In the genomic region with DNA sequence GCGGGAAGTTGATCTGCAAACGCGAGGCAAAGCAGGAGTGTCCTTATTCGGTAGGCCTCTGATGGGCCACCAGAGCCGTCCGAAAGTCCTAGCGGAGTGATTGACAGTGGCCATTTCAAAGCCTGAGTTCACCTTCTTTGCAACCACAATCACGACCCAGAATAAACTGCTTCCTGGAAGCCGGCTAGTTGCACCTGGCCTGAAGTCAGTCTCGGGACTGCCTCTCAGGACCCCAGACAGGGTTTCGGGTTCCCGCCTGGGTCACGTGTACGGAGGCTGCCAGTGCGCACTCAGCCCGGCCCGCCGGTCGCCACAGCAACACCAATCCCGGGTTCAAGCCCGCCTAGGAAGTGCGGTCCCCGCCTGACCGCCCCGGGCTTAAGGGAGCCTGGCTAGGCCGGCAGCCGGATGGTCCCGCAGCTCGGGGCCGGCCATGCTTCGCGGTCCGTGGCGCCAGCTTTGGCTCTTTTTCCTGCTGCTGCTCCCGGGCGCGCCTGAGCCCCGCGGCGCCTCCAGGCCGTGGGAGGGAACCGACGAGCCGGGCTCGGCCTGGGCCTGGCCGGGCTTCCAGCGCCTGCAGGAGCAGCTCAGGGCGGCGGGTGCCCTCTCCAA, we compare ENCODE assay signal across 8 cellular contexts. TPM values are rescaled to one million over a fixed set of nuclear protein-coding genes. Genes with fewer than 3 reads are reported as not detected.
A peak's percentile ranks its signal among the peaks of the same experiment; 100 is the strongest.
DNase-seq lines count a peak whose midpoint lies in the region; ATAC-seq and TF ChIP-seq lines count a peak whose summit lies in the region.

TSS of gene TOR3A (plus strand) at position 375 of the 612 bp plus-strand sequence. CDS start at position 434, 59 bp downstream.

- peak within 1 kb of the TSS; percentile 87 for H2AFZ ChIP-seq in DND-41 (ENCODE audit: low read depth, low read length)
- H2AFZ ChIP-seq in KMS-11 (ENCODE audit: low read depth): peak within 1 kb of the TSS; percentile 60

- H3K36me3 Mint-ChIP-seq in natural killer cell treated with Interleukin-12 subunit alpha and Interleukin-12 subunit beta and Interleukin-15 and Interleukin-18, amount 100 ng/mL, for 72 hours: no peaks in the 10 kb centered on the region

- peaks cover 44% of the 10 kb centered on the region for H3K79me2 ChIP-seq in DND-41 (ENCODE audit: insufficient read depth, low read length)
- peaks cover 49% of the 10 kb centered on the region for H3K79me2 ChIP-seq in KMS-11 (ENCODE audit: insufficient read depth, low read depth)

- peak within 1 kb of the TSS; percentile 90 to 91 for H3K4me3 ChIP-seq in DND-41 (ENCODE audit: low read depth in 1 of 2, low read length in 2 of 2)
- H3K4me3 ChIP-seq in KMS-11 (IDR thresholded peaks at IDR 0.05; ENCODE audit: insufficient read depth, low read depth, low read length): peak within 1 kb of the TSS; percentile 76
- peak within 1 kb of the TSS; percentile 69 for H3K4me3 ChIP-seq in fibroblast of the aortic adventitia (ENCODE audit: low read depth, low read length)

- H3K9me3 ChIP-seq in DND-41 (ENCODE audit: insufficient read depth, low read length, severe bottlenecking): no peaks in the 10 kb centered on the region

- TF ChIP-seq CTCF in DND-41 (IDR thresholded peaks at IDR 0.05; ENCODE audit: borderline replicate concordance, extremely low read depth, low read length, poor library complexity, severe bottlenecking) (no peak), KMS-11 (conservative IDR thresholded peaks at IDR 0.05; ENCODE audit: low read depth, low read length) (no peak), fibroblast of the aortic adventitia (IDR thresholded peaks at IDR 0.05; ENCODE audit: insufficient read depth, low read length) (no peak)

- peaks cover 17 to 21% of the 10 kb centered on the region in 2 donors for H3K4me1 Mint-ChIP-seq in natural killer cell treated with Interleukin-12 subunit alpha and Interleukin-12 subunit beta and Interleukin-15 and Interleukin-18, amount 100 ng/mL, for 72 hours (ENCODE audit: low read depth in 2 of 2)

- peak within 1 kb of the TSS; percentile 91 to 97 for H3K27ac Mint-ChIP-seq in natural killer cell treated with Interleukin-12 subunit alpha and Interleukin-12 subunit beta and Interleukin-15 and Interleukin-18, amount 100 ng/mL, for 72 hours

- H3K9ac ChIP-seq in DND-41 (ENCODE audit: low read depth, low read length): peak within 1 kb of the TSS; percentile 98
- H3K9ac ChIP-seq in KMS-11: peak within 1 kb of the TSS; percentile 94

- DNase-seq in DND-41 (peak; percentile 89), RPMI7951 (ENCODE audit: low read depth) (peak; percentile 84), fibroblast of the aortic adventitia (ENCODE audit: low read depth) (peak; percentile 84)
- peak; percentile 66 for DNase-seq in activated T-helper 9 cell treated with anti-CD3 and anti-CD28 coated beads, Interleukin-2, amount 50 U/mL, for 16 hours (ENCODE audit: low read depth)
- peak; percentile 88 for DNase-seq in natural killer cell treated with Interleukin-12 subunit alpha and Interleukin-12 subunit beta and Interleukin-15 and Interleukin-18, amount 100 ng/mL, for 72 hours (ENCODE audit: low spot score)
- peak; percentile 87 for DNase-seq in stimulated activated naive CD8-positive, alpha-beta T cell treated with anti-CD3 and anti-CD28 coated beads, Interleukin-15, Interleukin-2, amounts not matched to agents 100 U/mL and 50 U/mL, for 24 hours

- H3K4me1 ChIP-seq in DND-41 (ENCODE audit: insufficient read depth, low read length) (peaks cover 44% of the 10 kb centered on the region), KMS-11 (ENCODE audit: low read depth, poor library complexity, severe bottlenecking) (peaks cover 48% of the 10 kb centered on the region)

- H3K27ac ChIP-seq in DND-41 (ENCODE audit: low read length): peak within 1 kb of the TSS; percentile 91
- peak within 1 kb of the TSS; percentile 97 for H3K27ac ChIP-seq in KMS-11

- no peaks in the 10 kb centered on the region for H3K9me3 Mint-ChIP-seq in natural killer cell treated with Interleukin-12 subunit alpha and Interleukin-12 subunit beta and Interleukin-15 and Interleukin-18, amount 100 ng/mL, for 72 hours

- peak; percentile 90 for ATAC-seq in DND-41 (ENCODE audit: insufficient read depth, low read depth)
- ATAC-seq in GM21786 (IDR thresholded peaks at IDR 0.05; ENCODE audit: unreplicated experiment): peak; percentile 87
- ATAC-seq in natural killer cell treated with Interleukin-12 subunit alpha and Interleukin-12 subunit beta and Interleukin-15 and Interleukin-18, amount 100 ng/mL, for 72 hours: peak; percentile 94 to 95
- peak; percentile 87 for ATAC-seq in stimulated activated naive CD8-positive, alpha-beta T cell treated with anti-CD3 and anti-CD28 coated beads, Interleukin-15, Interleukin-2, amounts not matched to agents 100 U/mL and 50 U/mL, for 24 hours

- H3K4me2 ChIP-seq in DND-41 (ENCODE audit: insufficient read depth, low read length) (peak within 1 kb of the TSS; percentile 98), KMS-11 (peak within 1 kb of the TSS; percentile 81)

- H4K20me1 ChIP-seq in DND-41 (ENCODE audit: insufficient read depth, low read length) (peaks cover 23% of the 10 kb centered on the region), KMS-11 (ENCODE audit: insufficient read depth) (no peaks in the 10 kb centered on the region)

- H3K27me3 ChIP-seq in DND-41 (ENCODE audit: insufficient read depth, low read length, poor library complexity) (no peaks in the 10 kb centered on the region), KMS-11 (ENCODE audit: insufficient read depth, low read depth) (no peaks in the 10 kb centered on the region)

- H3K36me3 ChIP-seq in DND-41 (ENCODE audit: insufficient read depth, low read length): peaks cover 28% of the 10 kb centered on the region
- peaks cover 4% of the 10 kb centered on the region; the same call in 1 of the 2 replicates for H3K36me3 ChIP-seq in KMS-11 (ENCODE audit: insufficient read depth)

- H3K27me3 Mint-ChIP-seq in natural killer cell treated with Interleukin-12 subunit alpha and Interleukin-12 subunit beta and Interleukin-15 and Interleukin-18, amount 100 ng/mL, for 72 hours: no peaks in the 10 kb centered on the region

- H3K4me3 Mint-ChIP-seq in natural killer cell treated with Interleukin-12 subunit alpha and Interleukin-12 subunit beta and Interleukin-15 and Interleukin-18, amount 100 ng/mL, for 72 hours: peak within 1 kb of the TSS; percentile 97

RNA-seq across cellular contexts. Expression of gene TOR3A, which starts in this region (rescaled TPM):
- total RNA-seq in RPMI7951 (2014; rRNA removed; shearing (Covaris generic)): 13.8 and 25.1 TPM in 2 replicates
- total RNA-seq in fibroblast of the aortic adventitia (ENCODE audit: low replicate concordance): 32.5 and 92.2 TPM in 2 replicates
- total RNA-seq in natural killer cell treated with Interleukin-12 subunit alpha and Interleukin-12 subunit beta and Interleukin-15 and Interleukin-18, amount 100 ng/mL, for 72 hours: 10 to 100 TPM; 36.4 to 63.1 TPM

Comparison
In these comparisons a context has a peak if more than half of its experiments do, and no peak if none do; other contexts are left out.
1. Peak in every context shown above with its lines: DNase-seq, ATAC-seq, H3K4me3 ChIP-seq and H3K27ac ChIP-seq.